In genomic region chr20:57280221-57280620, GRCh38 we compare ENCODE assay signal across 15 cellular contexts. TPM values are rescaled to one million over a fixed set of nuclear protein-coding genes. Genes with fewer than 3 reads are reported as not detected.
DNase-seq lines count a peak whose midpoint lies in the region; TF ChIP-seq lines count a peak whose summit lies in the region.
"Had no signal": no experiment of that assay in that cellular context is flagged by ENCODE, and none has a peak within 500 bp of the region (broad histone marks: within the 10 kb centered on the region; RNA-seq: fewer than 3 reads in every experiment).

No MANE protein-coding gene starts in this region.

- TF ChIP-seq CTCF in HEK293 (tag by site-specific recombination; IDR thresholded peaks at IDR 0.05) (no peak), neural crest cell (conservative IDR thresholded peaks at IDR 0.05) (no peak)

- peak overlapping the region; percentile 5 for H3K4me3 Mint-ChIP-seq in neural crest cell

- DNase-seq in DMS53 (lab: John Stamatoyannopoulos, UW) (peak; percentile 17), DMS53 treated with DMSO at 0.1 percent for 48 hours (lab: John Stamatoyannopoulos, UW; ENCODE audit: unreplicated experiment) (no peak), NCI-H69 (lab: John Stamatoyannopoulos, UW) (peak; percentile 66), neural crest cell (ENCODE audit: low read depth, low spot score) (no peak), cerebellar nuclear complex (lab: John Stamatoyannopoulos, UW) (no peak), EL (no peak)
- no peak for DNase-seq in stimulated activated CD4-positive, alpha-beta T cell treated with anti-CD3 and anti-CD28 coated beads, Interleukin-4, amount 100 ng/mL, for 24 hours
- DNase-seq: 8988T, DMS153, HCEC 1CT, PC-9, SJCRH30, T-helper 2 cell had no signal

- CTCF ChIA-PET in HEK293 (lab: Yijun Ruan, JAX), result no interaction called here

- H3K27me3 Mint-ChIP-seq in neural crest cell (ENCODE audit: low read depth), result no peaks in the 10 kb centered on the region

- H3K4me1 ChIP-seq in HEK293 (ENCODE audit: control insufficient read depth, insufficient read depth, low read length), result no peaks in the 10 kb centered on the region

- H3K27ac ChIP-seq in HEK293 (ENCODE audit: extremely low read depth, low read depth, low read length), result no peak overlapping the region
- H3K27ac ChIP-seq: PC-9, SJCRH30 had no signal

- peaks cover 53% of the 10 kb centered on the region for H3K4me1 Mint-ChIP-seq in neural crest cell

- H3K36me3 Mint-ChIP-seq in neural crest cell (ENCODE audit: low read depth), result no peaks in the 10 kb centered on the region

- no peaks in the 10 kb centered on the region for H3K36me3 ChIP-seq in HEK293 (ENCODE audit: control insufficient read depth in 2 of 2, insufficient read depth in 1 of 2, low read length in 2 of 2)
- H3K36me3 ChIP-seq: SJCRH30 had no signal

- POLR2A ChIA-PET in HEK293 (lab: Yijun Ruan, JAX), result no interaction called here

- no peak overlapping the region for H3K27ac Mint-ChIP-seq in neural crest cell (ENCODE audit: unreplicated experiment)

- no peaks in the 10 kb centered on the region for H3K9me3 Mint-ChIP-seq in neural crest cell

- no peak overlapping the region for H3K4me3 ChIP-seq in HEK293 (ENCODE audit: low read depth, low read length)
- H3K4me3 ChIP-seq: K562, PC-9, SJCRH30 had no signal

- H3K9me3 ChIP-seq in HEK293 (ENCODE audit: control insufficient read depth, insufficient read depth, low read depth, low read length), result no peaks in the 10 kb centered on the region
- H3K9me3 ChIP-seq: SJCRH30 had no signal

TF ChIP-seq in HEK293, 187 proteins besides CTCF, POLR2A, EP300 and RAD21:
- no peak for TF ChIP-seq SCRT2 (tag by site-specific recombination; IDR thresholded peaks at IDR 0.05)
- 0 out of 2 replicates have a peak, but pooled peaks have one; percentile 15 for TF ChIP-seq ZSCAN16 (tag by site-specific recombination; IDR thresholded peaks at IDR 0.05)
TF ChIP-seq in HEK293: peak in this region for 1.

RNA-seq across cellular contexts. Expression of gene BMP7, which starts 13.8 kb away (rescaled TPM):
- total RNA-seq in neural crest cell, result 13.8 and 14.5 TPM in 2 replicates

RNA-seq across cellular contexts. Expression of gene SPO11, which starts 49.4 kb away (rescaled TPM):
- not detected in 2 replicates for total RNA-seq in neural crest cell
- total RNA-seq: K562, PC-9, SJCRH30 had no signal

Comparison
In these comparisons a context has a peak if more than half of its experiments do, and no peak if none do; other contexts are left out.
1. DNase-seq: peak in DMS53 (single experiment) and NCI-H69 (single experiment); none in DMS53 treated with DMSO at 0.1 percent for 48 hours (single experiment), neural crest cell (single experiment), stimulated activated CD4-positive, alpha-beta T cell treated with anti-CD3 and anti-CD28 coated beads, Interleukin-4, amount 100 ng/mL, for 24 hours (single experiment), cerebellar nuclear complex (0 of 2) and EL (single experiment).